9 cellular contexts compared by ENCODE assay signal in the genomic region with DNA sequence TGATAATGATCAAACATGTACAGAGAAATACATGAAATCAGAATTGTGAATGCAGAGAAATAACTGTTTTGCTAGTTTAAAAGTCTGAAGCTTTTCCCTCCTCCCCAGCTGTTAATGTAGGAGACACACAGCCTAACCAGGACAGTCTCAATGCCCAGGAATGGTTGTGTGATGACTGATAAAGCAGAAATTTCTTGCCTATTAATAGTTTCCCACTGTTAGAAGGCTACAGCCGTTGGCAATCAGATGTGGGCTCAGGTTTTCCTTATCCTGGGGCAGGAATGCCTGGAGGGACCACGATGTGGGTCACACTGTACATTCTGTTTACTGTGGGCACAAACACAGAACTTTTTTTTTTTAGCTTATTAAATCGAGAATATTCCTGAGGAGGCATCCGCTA. TPM values are rescaled to one million over a fixed set of nuclear protein-coding genes. Genes with fewer than 3 reads are reported as not detected.
DNase-seq lines count a peak whose midpoint lies in the region; ATAC-seq and TF ChIP-seq lines count a peak whose summit lies in the region.
"Had no signal": no experiment of that assay in that cellular context is flagged by ENCODE, and none has a peak within 500 bp of the region (broad histone marks: within the 10 kb centered on the region; RNA-seq: fewer than 3 reads in every experiment).

No MANE protein-coding gene starts in this region.

- peaks cover 41 to 54% (median 48%) of the 10 kb centered on the region in 10 experiments for H3K4me1 ChIP-seq in BLaER1 treated with 17β-estradiol and CSF1 and Interleukin-3, amounts not matched to agents 10 nM and 100 nM
- peaks cover 35% of the 10 kb centered on the region for H3K4me1 ChIP-seq in OCI-LY1 (ENCODE audit: insufficient read depth, low read length, severe bottlenecking)

- H2AFZ ChIP-seq in OCI-LY1 (ENCODE audit: low read length): no peak overlapping the region

- H3K27me3 ChIP-seq in BLaER1 treated with 17β-estradiol and CSF1 and Interleukin-3, amounts not matched to agents 10 nM and 100 nM: no peaks in the 10 kb centered on the region
- H3K27me3 ChIP-seq in OCI-LY1 (ENCODE audit: insufficient read depth, low read length): no peaks in the 10 kb centered on the region
- peaks cover 33% of the 10 kb centered on the region for H3K27me3 ChIP-seq in H7 (ENCODE audit: control insufficient read depth, insufficient read depth, low read length)

- peak overlapping the region in 7 of 10 experiments; percentile 6 to 93 (median 87); a peak in 11 of 20 replicates for H3K4me3 ChIP-seq in BLaER1 treated with 17β-estradiol and CSF1 and Interleukin-3, amounts not matched to agents 10 nM and 100 nM
- H3K4me3 ChIP-seq in OCI-LY1 (ENCODE audit: low read depth, low read length, poor library complexity, severe bottlenecking): peak overlapping the region; percentile 24
- no peak overlapping the region for H3K4me3 ChIP-seq in H7 (ENCODE audit: insufficient read depth, low read depth, low read length)

- ATAC-seq in natural killer cell: no peak

- TF ChIP-seq CTCF in OCI-LY1 (IDR thresholded peaks at IDR 0.05; ENCODE audit: low read length): no peak
- TF ChIP-seq CTCF in natural killer cell (IDR thresholded peaks at IDR 0.05): no peak
- TF ChIP-seq CTCF in GM13977 (IDR thresholded peaks at IDR 0.05; ENCODE audit: extremely low read depth, insufficient read depth, missing control alignments): no peak

- H4K20me1 ChIP-seq in BLaER1 treated with 17β-estradiol and CSF1 and Interleukin-3, amounts not matched to agents 10 nM and 100 nM: peaks cover 17 to 43% (median 32%) of the 10 kb centered on the region in 11 experiments; a peak in 15 of 22 replicates
- no peaks in the 10 kb centered on the region for H4K20me1 ChIP-seq in OCI-LY1 (ENCODE audit: insufficient read depth, low read length)

- H3K9me3 Mint-ChIP-seq in dendritic cell treated with granulocyte-macrophage colony-stimulating factor and Interleukin-4, amounts not matched to agents 40 ng/mL and 50 ng/mL, for 4 days: no peaks in the 10 kb centered on the region
- H3K9me3 Mint-ChIP-seq in natural killer cell: no peaks in the 10 kb centered on the region

- H3K79me2 ChIP-seq in OCI-LY1 (ENCODE audit: insufficient read depth, low read length): no peaks in the 10 kb centered on the region

- H3K27ac Mint-ChIP-seq in dendritic cell treated with granulocyte-macrophage colony-stimulating factor and Interleukin-4, amounts not matched to agents 40 ng/mL and 50 ng/mL, for 4 days: peak overlapping the region; percentile 67
- peak overlapping the region; percentile 37 to 74 for H3K27ac Mint-ChIP-seq in natural killer cell

- no peaks in the 10 kb centered on the region for H3F3A ChIP-seq in OCI-LY1 (ENCODE audit: insufficient read depth, low read length)

- H3K4me3 Mint-ChIP-seq in dendritic cell treated with granulocyte-macrophage colony-stimulating factor and Interleukin-4, amounts not matched to agents 40 ng/mL and 50 ng/mL, for 4 days: peak overlapping the region; percentile 95
- H3K4me3 Mint-ChIP-seq in natural killer cell: peak overlapping the region; percentile 87

- in situ Hi-C loops in GM13977 (cut with MboI; ENCODE audit: low pct_unique_long_range_greater_than_20kb, low sequenced_read_pairs, unreplicated experiment): no loop called here

- no peaks in the 10 kb centered on the region for H3K9me2 ChIP-seq in OCI-LY1 (ENCODE audit: low read depth, low read length)

- peak overlapping the region; percentile 89 to 98 (median 94) for H3K4me2 ChIP-seq in BLaER1 treated with 17β-estradiol and CSF1 and Interleukin-3, amounts not matched to agents 10 nM and 100 nM
- peak overlapping the region; percentile 77; the same call in 1 of the 2 replicates for H3K4me2 ChIP-seq in OCI-LY1 (ENCODE audit: low read length)

- H3K27me3 Mint-ChIP-seq in dendritic cell treated with granulocyte-macrophage colony-stimulating factor and Interleukin-4, amounts not matched to agents 40 ng/mL and 50 ng/mL, for 4 days: no peaks in the 10 kb centered on the region
- H3K27me3 Mint-ChIP-seq in natural killer cell (ENCODE audit: low read depth in 2 of 2): no peaks in the 10 kb centered on the region

- peaks cover 37% of the 10 kb centered on the region for H3K4me1 Mint-ChIP-seq in dendritic cell treated with granulocyte-macrophage colony-stimulating factor and Interleukin-4, amounts not matched to agents 40 ng/mL and 50 ng/mL, for 4 days (ENCODE audit: low read depth)
- peaks cover 35 to 40% of the 10 kb centered on the region in 2 donors for H3K4me1 Mint-ChIP-seq in natural killer cell

- peaks cover 0 to 9% (median 0%) of the 10 kb centered on the region in 11 experiments; a peak in 8 of 22 replicates for H3K9me3 ChIP-seq in BLaER1 treated with 17β-estradiol and CSF1 and Interleukin-3, amounts not matched to agents 10 nM and 100 nM (replicated peaks in 1 of 11)
- H3K9me3 ChIP-seq in OCI-LY1 (ENCODE audit: low read length): no peaks in the 10 kb centered on the region

- DNase-seq in natural killer cell (no peak), GM13977 (ENCODE audit: low spot score) (no peak), MV-4-11 (lab: John Stamatoyannopoulos, UW) (no peak), SKM-1 (lab: John Stamatoyannopoulos, UW; ENCODE audit: unreplicated experiment) (no peak), H7 (no peak)
- DNase-seq: SIG-M5 had no signal

- H3K36me3 ChIP-seq in BLaER1 treated with 17β-estradiol and CSF1 and Interleukin-3, amounts not matched to agents 10 nM and 100 nM: peaks cover 0 to 27% (median 13%) of the 10 kb centered on the region in 11 experiments; a peak in 17 of 22 replicates
- peaks cover 7% of the 10 kb centered on the region for H3K36me3 ChIP-seq in OCI-LY1 (ENCODE audit: insufficient read depth, low read length)
- H3K36me3 ChIP-seq in H7 (replicated peaks; ENCODE audit: control insufficient read depth, insufficient read depth, low read length): no peaks in the 10 kb centered on the region

- peak overlapping the region in 10 of 11 experiments; percentile 1 to 89 (median 30); a peak in 13 of 22 replicates for H3K9ac ChIP-seq in BLaER1 treated with 17β-estradiol and CSF1 and Interleukin-3, amounts not matched to agents 10 nM and 100 nM
- no peak overlapping the region; the same call in 1 of the 2 replicates for H3K9ac ChIP-seq in OCI-LY1 (ENCODE audit: low read length)

- intact Hi-C loops in dendritic cell treated with granulocyte-macrophage colony-stimulating factor and Interleukin-4, amounts not matched to agents 40 ng/mL and 50 ng/mL, for 4 days (cut with micrococcal nuclease): no loop called here
- intact Hi-C loops in natural killer cell (cut with micrococcal nuclease): no loop called here

- peaks cover 13% of the 10 kb centered on the region for H3K36me3 Mint-ChIP-seq in dendritic cell treated with granulocyte-macrophage colony-stimulating factor and Interleukin-4, amounts not matched to agents 40 ng/mL and 50 ng/mL, for 4 days (ENCODE audit: low read depth)
- no peaks in the 10 kb centered on the region for H3K36me3 Mint-ChIP-seq in natural killer cell

- H3K27ac ChIP-seq in BLaER1 treated with 17β-estradiol and CSF1 and Interleukin-3, amounts not matched to agents 10 nM and 100 nM: no peak overlapping the region
- no peak overlapping the region for H3K27ac ChIP-seq in OCI-LY1 (ENCODE audit: low read depth, low read length, poor library complexity, severe bottlenecking)

RNA-seq across cellular contexts. Expression of gene PPP1R3D, which starts 1.9 kb away (rescaled TPM):
- total RNA-seq in natural killer cell: 1 to 10 TPM; 3.5 to 6.9 (median 6.7) TPM
- total RNA-seq in H7 (2014; rRNA removed; shearing (Covaris generic)): 3.4 and 3.9 TPM in 2 replicates

RNA-seq across cellular contexts. Expression of gene FAM217B, which starts 2.0 kb away (rescaled TPM):
- total RNA-seq in natural killer cell: 10 to 100 TPM; 17.1 to 31.1 (median 27.7) TPM
- 4.9 and 5.3 TPM in 2 replicates for total RNA-seq in H7 (2014; rRNA removed; shearing (Covaris generic))

RNA-seq across cellular contexts. Expression of gene SYCP2, which starts 4.8 kb away (rescaled TPM):
- 1 to 10 TPM; 5.9 to 8.6 (median 7.0) TPM for total RNA-seq in natural killer cell
- total RNA-seq in H7 (2014; rRNA removed; shearing (Covaris generic)): 0.04 TPM in 1 of 2 replicates, not detected in the other

RNA-seq across cellular contexts. Expression of gene CDH26, which starts 20.0 kb away (rescaled TPM):
- total RNA-seq in natural killer cell: 1 to 10 TPM; 1.2 to 2.0 (median 1.8) TPM
- 1.0 and 3.1 TPM in 2 replicates for total RNA-seq in H7 (2014; rRNA removed; shearing (Covaris generic))
